ENCODE assay signal across 8 cellular contexts in genomic region chr6:153231048-153231635, GRCh38.
A peak's percentile ranks its signal among the peaks of the same experiment; 100 is the strongest.
DNase-seq lines count a peak whose midpoint lies in the region; ATAC-seq and TF ChIP-seq lines count a peak whose summit lies in the region.

No MANE protein-coding gene starts in this region.

- peak; percentile 59 for TF ChIP-seq CTCF in natural killer cell (IDR thresholded peaks at IDR 0.05)

- DNase-seq in Right ventricle myocardium superior (peak; percentile 53), Right ventricle myocardium inferior (ENCODE audit: missing footprints) (no peak), HT-29 (ENCODE audit: low spot score) (peak; percentile 72), erythroblast (lab: John Stamatoyannopoulos, UW) (peak; percentile 40 to 63), natural killer cell (no peak), NCI-H2107 (lab: John Stamatoyannopoulos, UW) (no peak), NCI-H2107 treated with DMSO at 0.1 percent for 48 hours (lab: John Stamatoyannopoulos, UW; ENCODE audit: unreplicated experiment) (no peak)

- intact Hi-C loops in Right ventricle myocardium superior (cut with DNase I): no loop called here
- intact Hi-C loops in Right ventricle myocardium inferior (cut with DNase I): loop anchor here (5.0 kb wide), 1 partner anchor 716 kb away; no protein-coding TSS in a partner anchor
- intact Hi-C loops in natural killer cell (cut with micrococcal nuclease): no loop called here

- TF ChIP-seq POLR2A in erythroblast (IDR thresholded peaks at IDR 0.05; ENCODE audit: low read length): no peak

- peaks cover 0 to 5% of the 10 kb centered on the region in 2 donors for H3K4me1 Mint-ChIP-seq in natural killer cell

- H3K4me3 Mint-ChIP-seq in natural killer cell: no peak overlapping the region

- H3K27ac Mint-ChIP-seq in natural killer cell: no peak overlapping the region

- H3K9me3 Mint-ChIP-seq in natural killer cell: no peaks in the 10 kb centered on the region

- H3K36me3 Mint-ChIP-seq in natural killer cell: no peaks in the 10 kb centered on the region

- H3K27me3 Mint-ChIP-seq in natural killer cell (ENCODE audit: low read depth in 2 of 2): peaks cover 0 to 6% of the 10 kb centered on the region in 2 donors

- ATAC-seq in Right ventricle myocardium superior (ENCODE audit: poor library complexity) (no peak), Right ventricle myocardium inferior (no peak), SK-N-SH treated with all-trans-retinoic acid at 6 μM for 48 hours (peak; percentile 73; the same call in 2 of the 3 replicates), natural killer cell (peak in 1 of 3 donors; percentile 69)

TF ChIP-seq in SK-N-SH treated with all-trans-retinoic acid at 6 μM for 48 hours, 23 proteins besides CTCF, POLR2A, EP300 and RAD21:
- no peak for TF ChIP-seq GLIS3 (CRISPR knock-in tag; IDR thresholded peaks at IDR 0.05)
- TF ChIP-seq BACH2 (CRISPR knock-in tag; IDR thresholded peaks at IDR 0.05; ENCODE audit: borderline replicate concordance): no peak
- no peak for TF ChIP-seq SNAI2 (CRISPR knock-in tag; IDR thresholded peaks at IDR 0.05)
- TF ChIP-seq POU6F1 (CRISPR knock-in tag; IDR thresholded peaks at IDR 0.05; ENCODE audit: borderline replicate concordance, low read depth): no peak
- TF ChIP-seq CSRNP3 (CRISPR knock-in tag; IDR thresholded peaks at IDR 0.05): no peak
- no peak for TF ChIP-seq ESRRG (CRISPR knock-in tag; IDR thresholded peaks at IDR 0.05)
- TF ChIP-seq TOX (CRISPR knock-in tag; IDR thresholded peaks at IDR 0.05; ENCODE audit: borderline replicate concordance): no peak

Comparison
In these comparisons a context has a peak if more than half of its experiments do, and no peak if none do; other contexts are left out.
1. DNase-seq: peak in Right ventricle myocardium superior (single experiment), HT-29 (single experiment) and erythroblast (2 of 2); none in Right ventricle myocardium inferior (single experiment), natural killer cell (single experiment), NCI-H2107 (single experiment) and NCI-H2107 treated with DMSO at 0.1 percent for 48 hours (single experiment).